Comparison of ENCODE assay signal across 9 cellular contexts in the genomic region with DNA sequence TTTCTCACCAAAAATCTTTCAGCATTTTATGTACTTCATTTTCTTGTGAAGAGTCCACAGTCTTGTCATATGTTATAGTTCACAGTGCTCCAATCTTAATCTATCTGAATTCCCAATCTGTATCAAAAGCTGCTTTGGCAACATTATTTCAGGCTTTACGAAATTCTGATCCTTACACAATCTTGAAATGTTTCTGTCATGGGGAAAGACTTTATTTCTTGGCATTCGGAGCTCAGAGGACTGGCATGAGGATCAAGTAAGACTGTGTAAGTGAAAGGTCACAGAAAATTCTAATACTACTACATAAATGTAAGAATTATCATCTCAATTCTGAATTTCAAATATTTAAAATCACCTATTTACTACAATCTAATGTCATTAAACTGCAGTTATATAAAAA. TPM values are rescaled to one million over a fixed set of nuclear protein-coding genes. Genes with fewer than 3 reads are reported as not detected.
A peak's percentile ranks its signal among the peaks of the same experiment; 100 is the strongest.
DNase-seq lines count a peak whose midpoint lies in the region; ATAC-seq, FAIRE-seq and TF ChIP-seq lines count a peak whose summit lies in the region.
"Had no signal": no experiment of that assay in that cellular context is flagged by ENCODE, and none has a peak within 500 bp of the region (broad histone marks: within the 10 kb centered on the region; RNA-seq: fewer than 3 reads in every experiment).

No MANE protein-coding gene starts in this region.

- no peaks in the 10 kb centered on the region for H3K36me3 ChIP-seq in ACC112 (ENCODE audit: insufficient read depth, low read length)
- no peaks in the 10 kb centered on the region for H3K36me3 ChIP-seq in adipocyte (ENCODE audit: control insufficient read depth, insufficient read depth, low read length, severe bottlenecking)
- H3K36me3 ChIP-seq in lower lobe of right lung: no peaks in the 10 kb centered on the region
- no peaks in the 10 kb centered on the region for H3K36me3 ChIP-seq in thyroid gland

- TF ChIP-seq POLR2A in GM12891 (IDR thresholded peaks at IDR 0.05; ENCODE audit: low read depth, low read length): no peak
- TF ChIP-seq POLR2A in thyroid gland (IDR thresholded peaks at IDR 0.05): no peak

- H3K27me3 ChIP-seq in ACC112 (ENCODE audit: insufficient read depth, low read length) (no peaks in the 10 kb centered on the region), adipocyte (replicated peaks; ENCODE audit: control insufficient read depth, insufficient read depth, low read length) (no peaks in the 10 kb centered on the region), lower lobe of right lung (ENCODE audit: low read depth) (no peaks in the 10 kb centered on the region), thyroid gland (no peaks in the 10 kb centered on the region)

- FAIRE-seq in GM12891 (lab: Jason Lieb, UNC): peak; percentile 55

- H3K9me3 ChIP-seq in adipocyte (ENCODE audit: control insufficient read depth, low read length) (no peaks in the 10 kb centered on the region), lower lobe of right lung (no peaks in the 10 kb centered on the region), thyroid gland (no peaks in the 10 kb centered on the region)

- DNase-seq in GM12891 (ENCODE audit: insufficient read length, low spot score) (no peak), adipocyte (ENCODE audit: low read depth) (peak; percentile 95), lower lobe of right lung (no peak), thyroid gland (no peak), substantia nigra (lab: John Stamatoyannopoulos, UW) (no peak), NCI-H146 treated with DMSO at 0.1 percent for 48 hours (lab: John Stamatoyannopoulos, UW; ENCODE audit: unreplicated experiment) (no peak)
- DNase-seq in stimulated activated CD4-positive, alpha-beta T cell treated with anti-CD3 and anti-CD28 coated beads, Interleukin-4, amount 100 ng/mL, for 24 hours: no peak
- DNase-seq: NCI-H187 treated with DMSO at 0.1 percent for 48 hours had no signal

- intact Hi-C loops in lower lobe of right lung (cut with DNase I): no loop called here
- intact Hi-C loops in thyroid gland (cut with DNase I): no loop called here

- peak overlapping the region; percentile 100 for H3K9ac ChIP-seq in adipocyte (ENCODE audit: low read length)

- no peak for ATAC-seq in lower lobe of right lung

- peaks cover 67% of the 10 kb centered on the region for H3K79me2 ChIP-seq in ACC112 (ENCODE audit: control insufficient read depth, insufficient read depth, low read length, unreplicated experiment)

- no peak overlapping the region for H2AFZ ChIP-seq in ACC112 (ENCODE audit: low read length, unreplicated experiment)

- H3K4me1 ChIP-seq in ACC112 (ENCODE audit: control insufficient read depth, insufficient read depth, low read length, unreplicated experiment) (peaks cover 27% of the 10 kb centered on the region), adipocyte (ENCODE audit: control insufficient read depth, insufficient read depth, low read length) (peaks cover 52% of the 10 kb centered on the region), lower lobe of right lung (peaks cover 50% of the 10 kb centered on the region), thyroid gland (peaks cover 7 to 17% of the 10 kb centered on the region in 2 donors)

- no peak for TF ChIP-seq CTCF in lower lobe of right lung (IDR thresholded peaks at IDR 0.05)
- TF ChIP-seq CTCF in thyroid gland (IDR thresholded peaks at IDR 0.05): no peak

- 57 to 70% methylated on average over 2 of the region's 2 CpGs for WGBS in thyroid gland, 2 donors

- H3K27ac ChIP-seq in ACC112 (ENCODE audit: low read depth, low read length): peak overlapping the region; percentile 79
- H3K27ac ChIP-seq in lower lobe of right lung: no peak overlapping the region
- no peak overlapping the region for H3K27ac ChIP-seq in thyroid gland
- no peak overlapping the region for H3K27ac ChIP-seq in substantia nigra (ENCODE audit: low read depth, low read length, poor library complexity, severe bottlenecking)

- H3K4me3 ChIP-seq in ACC112 (ENCODE audit: low read depth, low read length) (peak overlapping the region; percentile 91), adipocyte (ENCODE audit: low read length) (peak overlapping the region; percentile 100), lower lobe of right lung (peak overlapping the region; percentile 99), thyroid gland (replicated peaks in 1 of 3) (no peak overlapping the region)

TF ChIP-seq in GM12891, 5 proteins besides CTCF, POLR2A, EP300 and RAD21:
- no peak for TF ChIP-seq POLR2AphosphoS5 (IDR thresholded peaks at IDR 0.05; ENCODE audit: low read depth, low read length)
- no peak for TF ChIP-seq SPI1 (IDR thresholded peaks at IDR 0.05; ENCODE audit: low read depth, low read length)
- TF ChIP-seq TAF1 (IDR thresholded peaks at IDR 0.05; ENCODE audit: low read depth, low read length): no peak
- no peak for TF ChIP-seq POU2F2 (IDR thresholded peaks at IDR 0.05; ENCODE audit: low read depth, low read length)
- no peak for TF ChIP-seq PAX5 (IDR thresholded peaks at IDR 0.05; ENCODE audit: insufficient read depth, low read length, severe bottlenecking)

RNA-seq across cellular contexts. Expression of a gene that starts 2.0 kb away (rescaled TPM):
- polyA plus RNA-seq in GM12891 (2012; ENCODE audit: low read depth, missing spikeins): 12.8 TPM
- total RNA-seq in lower lobe of right lung (68.4 TPM), thyroid gland (100 to 1,000 TPM in 2 of 4 donors, 10 to 100 TPM in 2; 96.2 to 130 (median 105) TPM)

RNA-seq across cellular contexts. Expression of a gene that starts 21.8 kb away (rescaled TPM):
- 1.7 TPM for polyA plus RNA-seq in GM12891 (2012; ENCODE audit: low read depth, missing spikeins)
- total RNA-seq in lower lobe of right lung: 16.5 TPM
- total RNA-seq in thyroid gland: 10 to 100 TPM; 25.8 to 34.6 (median 30.5) TPM

Comparison
In these comparisons a context has a peak if more than half of its experiments do, and no peak if none do; other contexts are left out.
1. H3K4me3 ChIP-seq: peak in ACC112 (single experiment), adipocyte (single experiment) and lower lobe of right lung (single experiment); none in thyroid gland (0 of 3).